Comparison of ENCODE assay signal across 9 cellular contexts in the genomic region with DNA sequence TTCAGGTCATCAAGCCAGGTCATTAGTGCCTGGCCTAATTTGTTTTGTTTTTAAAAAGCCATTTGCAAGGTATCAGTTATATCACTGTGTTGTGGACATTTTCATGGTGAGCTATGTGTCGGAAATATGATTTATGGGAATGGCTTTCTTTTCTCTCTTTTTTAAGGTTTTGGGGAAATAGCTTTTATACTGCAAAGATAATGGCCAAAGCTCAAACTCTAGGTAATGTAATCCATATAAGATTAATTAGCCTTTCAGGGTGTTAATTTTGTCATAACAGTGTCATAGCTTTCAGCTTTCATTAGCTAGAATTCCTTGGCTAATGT. TPM values are rescaled to one million over a fixed set of nuclear protein-coding genes. Genes with fewer than 3 reads are reported as not detected.
DNase-seq lines count a peak whose midpoint lies in the region; ATAC-seq, FAIRE-seq and TF ChIP-seq lines count a peak whose summit lies in the region.
"Had no signal": no experiment of that assay in that cellular context is flagged by ENCODE, and none has a peak within 500 bp of the region (broad histone marks: within the 10 kb centered on the region; RNA-seq: fewer than 3 reads in every experiment).

No MANE protein-coding gene starts in this region.

- TF ChIP-seq EP300 in K562 (IDR thresholded peaks at IDR 0.05; ENCODE audit: low read length), result no peak

- ATAC-seq in K562, result no peak
- no peak for ATAC-seq in upper lobe of right lung
- no peak for ATAC-seq in HG03097 (IDR thresholded peaks at IDR 0.05; ENCODE audit: low FRiP score, unreplicated experiment)

- peak overlapping the region; percentile 90 for H2AFZ ChIP-seq in K562 (ENCODE audit: low read depth, low read length)

- no peak for TF ChIP-seq RAD21 in K562 (CRISPR knock-in tag; conservative IDR thresholded peaks at IDR 0.05 in 1 of 2, IDR thresholded peaks at IDR 0.05 in 1 of 2)

- no peaks in the 10 kb centered on the region for H3K9me1 ChIP-seq in K562 (ENCODE audit: control insufficient read depth, insufficient read depth, low read length)

- peak overlapping the region; percentile 97 for H3K4me3 Mint-ChIP-seq in activated naive CD4-positive, alpha-beta T cell treated with anti-CD3 and anti-CD28 coated beads, Interleukin-2, amount 50 U/mL, for 24 hours

- H3K9me3 ChIP-seq in K562 (replicated peaks; ENCODE audit: control insufficient read depth, insufficient read depth, low read depth, low read length) (no peaks in the 10 kb centered on the region), mucosa of stomach (ENCODE audit: control insufficient read depth, low read length) (no peaks in the 10 kb centered on the region), upper lobe of right lung (no peaks in the 10 kb centered on the region)

- H3K4me3 ChIP-seq in K562, result no peak overlapping the region
- peak overlapping the region; percentile 47 for H3K4me3 ChIP-seq in mucosa of stomach (ENCODE audit: low read length)
- peak overlapping the region; percentile 43 for H3K4me3 ChIP-seq in upper lobe of right lung

- intact Hi-C loops in K562 (cut with micrococcal nuclease) (loop anchor here (2.0 kb wide), 1 partner anchor 24 kb away; no protein-coding TSS in a partner anchor), upper lobe of right lung (cut with DNase I) (loop anchor here (5.0 kb wide), 1 partner anchor 46 kb away; a partner anchor contains a TSS)

- peaks cover 1% of the 10 kb centered on the region for H3K36me3 Mint-ChIP-seq in activated naive CD4-positive, alpha-beta T cell treated with anti-CD3 and anti-CD28 coated beads, Interleukin-2, amount 50 U/mL, for 24 hours

- H3K79me2 ChIP-seq in K562 (ENCODE audit: control insufficient read depth, insufficient read depth, low read length), result no peaks in the 10 kb centered on the region

- in situ Hi-C loops in K562 (cut with MboI), result loop anchor here (10.0 kb wide), 1 partner anchor 408 kb away; no protein-coding TSS in a partner anchor

- H4K20me1 ChIP-seq in K562 (replicated peaks; ENCODE audit: control insufficient read depth, insufficient read depth, low read length), result no peaks in the 10 kb centered on the region

- H3K9me3 Mint-ChIP-seq in activated naive CD4-positive, alpha-beta T cell treated with anti-CD3 and anti-CD28 coated beads, Interleukin-2, amount 50 U/mL, for 24 hours, result no peaks in the 10 kb centered on the region

- CTCF ChIA-PET in K562 (lab: Yijun Ruan, JAX; ENCODE audit: low intra/inter-chr PET ratio), result no interaction called here

- no peak for DNase-seq in activated naive CD4-positive, alpha-beta T cell treated with anti-CD3 and anti-CD28 coated beads, Interleukin-2, amount 50 U/mL, for 16 hours
- DNase-seq in K562 (ENCODE audit: extremely low read depth in 1 of 4, low spot score in 3 of 4) (no peak), upper lobe of right lung (no peak), germinal center (ENCODE audit: low spot score) (no peak), SW 1271 (lab: John Stamatoyannopoulos, UW) (no peak)
- DNase-seq: GOT3 had no signal

- POLR2A ChIA-PET in K562 (lab: Yijun Ruan, JAX), result interaction anchor here (0.7 to 6.0 kb wide), 14 partner anchors 8 to 219 kb away, joined by 3 to 74 read pairs (median 5); a partner anchor contains a TSS

- H3K27me3 ChIP-seq in K562 (ENCODE audit: control insufficient read depth in 2 of 2, insufficient read depth in 2 of 2, low read length in 2 of 2), result no peaks in the 10 kb centered on the region
- no peaks in the 10 kb centered on the region for H3K27me3 ChIP-seq in mucosa of stomach (ENCODE audit: control insufficient read depth, insufficient read depth, low read length)
- no peaks in the 10 kb centered on the region for H3K27me3 ChIP-seq in upper lobe of right lung

- peaks cover 37 to 62% of the 10 kb centered on the region in 2 experiments for H3K4me1 ChIP-seq in K562 (replicated peaks in 1 of 2; ENCODE audit: control insufficient read depth in 2 of 2, insufficient read depth in 2 of 2, low read length in 2 of 2)
- H3K4me1 ChIP-seq in mucosa of stomach (ENCODE audit: control insufficient read depth, insufficient read depth, low read length), result peaks cover 29% of the 10 kb centered on the region
- peaks cover 58% of the 10 kb centered on the region for H3K4me1 ChIP-seq in upper lobe of right lung

- H3K27ac ChIP-seq in K562 (ENCODE audit: extremely low read depth, low read depth, low read length) (peak overlapping the region; percentile 95), upper lobe of right lung (peak overlapping the region; percentile 93)

- peak overlapping the region; percentile 77 for H3K4me2 ChIP-seq in K562 (ENCODE audit: insufficient read depth, low read length)

- FAIRE-seq in K562 (lab: Jason Lieb, UNC), result no peak

- no TSS peak for BruUV-seq in K562 (replicated peaks; lab: Mats Ljungman, UMichigan)

- H3K9ac ChIP-seq in K562 (ENCODE audit: insufficient read depth in 1 of 2, low read depth in 2 of 2, low read length in 2 of 2) (peak overlapping the region in 1 of 2 experiments; percentile 78; a peak in 3 of 4 replicates), mucosa of stomach (ENCODE audit: low read length) (peak overlapping the region; percentile 78)

- WGBS in K562 (ENCODE audit: insufficient coverage, low coverage, missing lambda C conversion rate), result 46% methylated on average over 1 of the region's 1 CpG

- H3K36me3 ChIP-seq in K562 (ENCODE audit: control insufficient read depth, insufficient read depth, low read length) (no peaks in the 10 kb centered on the region), mucosa of stomach (ENCODE audit: control insufficient read depth, insufficient read depth, low read length) (no peaks in the 10 kb centered on the region), upper lobe of right lung (no peaks in the 10 kb centered on the region)

- H3K4me1 Mint-ChIP-seq in activated naive CD4-positive, alpha-beta T cell treated with anti-CD3 and anti-CD28 coated beads, Interleukin-2, amount 50 U/mL, for 24 hours, result peaks cover 81% of the 10 kb centered on the region

- no peak for TF ChIP-seq POLR2A in K562 (conservative IDR thresholded peaks at IDR 0.05)

- no peaks in the 10 kb centered on the region for H3K27me3 Mint-ChIP-seq in activated naive CD4-positive, alpha-beta T cell treated with anti-CD3 and anti-CD28 coated beads, Interleukin-2, amount 50 U/mL, for 24 hours

- peak overlapping the region; percentile 100 for H3K27ac Mint-ChIP-seq in activated naive CD4-positive, alpha-beta T cell treated with anti-CD3 and anti-CD28 coated beads, Interleukin-2, amount 50 U/mL, for 24 hours

- TF ChIP-seq CTCF in K562 (IDR thresholded peaks at IDR 0.05 in 2 of 3, conservative IDR thresholded peaks at IDR 0.05 in 1 of 3; ENCODE audit: insufficient read depth in 2 of 3, low read depth in 1 of 3, low read length in 3 of 3) (no peak), upper lobe of right lung (IDR thresholded peaks at IDR 0.05) (no peak)

TF ChIP-seq in K562, 482 proteins besides CTCF, POLR2A, EP300 and RAD21 (continues in another document):
- TF ChIP-seq, protein P1, sequence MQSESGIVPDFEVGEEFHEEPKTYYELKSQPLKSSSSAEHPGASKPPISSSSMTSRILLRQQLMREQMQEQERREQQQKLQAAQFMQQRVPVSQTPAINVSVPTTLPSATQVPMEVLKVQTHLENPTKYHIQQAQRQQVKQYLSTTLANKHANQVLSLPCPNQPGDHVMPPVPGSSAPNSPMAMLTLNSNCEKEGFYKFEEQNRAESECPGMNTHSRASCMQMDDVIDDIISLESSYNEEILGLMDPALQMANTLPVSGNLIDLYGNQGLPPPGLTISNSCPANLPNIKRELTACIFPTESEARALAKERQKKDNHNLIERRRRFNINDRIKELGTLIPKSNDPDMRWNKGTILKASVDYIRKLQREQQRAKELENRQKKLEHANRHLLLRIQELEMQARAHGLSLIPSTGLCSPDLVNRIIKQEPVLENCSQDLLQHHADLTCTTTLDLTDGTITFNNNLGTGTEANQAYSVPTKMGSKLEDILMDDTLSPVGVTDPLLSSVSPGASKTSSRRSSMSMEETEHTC (IDR thresholded peaks at IDR 0.05), result no peak

RNA-seq across cellular contexts. Expression of a gene that starts 45.8 kb away (rescaled TPM):
- 30.2 and 53.7 TPM in 2 replicates for total RNA-seq in K562 (2011; cell fraction: chromatin; rRNA removed; ENCODE audit: low replicate concordance)
- 60.7 and 63.0 TPM in 2 replicates for total RNA-seq in K562 (2011; cell fraction: nucleolus; rRNA removed)
- total RNA-seq in K562 (2011; cell fraction: nucleoplasm; rRNA removed), result 58.0 and 69.2 TPM in 2 replicates
- total RNA-seq in K562 (2014; rRNA removed) (78.1 and 99.4 TPM in 2 replicates), K562 (2014; rRNA removed; fragmentation: Illumina TruSeq; extraction: Trizol) (58.9 and 61.9 TPM in 2 replicates), K562 (2015; rRNA removed; fragmentation: Illumina TruSeq; extraction: Trizol) (72.5 and 76.0 TPM in 2 replicates), K562 (2021) (407 and 420 TPM in 2 replicates), upper lobe of right lung (337 TPM)
- polyA plus RNA-seq in K562 (2011; rRNA removed) (122 and 123 TPM in 2 replicates), K562 (2014; fragmentation: Illumina TruSeq; extraction: Trizol) (347 and 391 TPM in 2 replicates), K562 (2014; fragmentation: Nextera tagmentation; extraction: Ambion mirVana) (10 to 100 TPM; 19.2 to 23.9 TPM), K562 (2014; rRNA removed) (212 and 227 TPM in 2 replicates)
- polyA plus RNA-seq in K562 (2011; cell fraction: cytosol; rRNA removed), result 131 and 249 TPM in 2 replicates
- 78.5 and 114 TPM in 2 replicates for polyA plus RNA-seq in K562 (2011; cell fraction: nucleus; rRNA removed)
- 431 TPM in 2 replicates for polyA plus RNA-seq in K562 (2012)
- polyA minus RNA-seq in K562 (2011; rRNA and poly(A)+ RNA removed), result 55.6 and 69.8 TPM in 2 replicates
- 92.3 and 95.3 TPM in 2 replicates for polyA minus RNA-seq in K562 (2011; cell fraction: cytosol; rRNA and poly(A)+ RNA removed)
- 36.1 and 36.7 TPM in 2 replicates for polyA minus RNA-seq in K562 (2011; cell fraction: nucleus; rRNA and poly(A)+ RNA removed)

RNA-seq across cellular contexts. Expression of a gene that starts 57.7 kb away (rescaled TPM):
- total RNA-seq in K562 (2011; cell fraction: chromatin; rRNA removed; ENCODE audit: low replicate concordance), result 50.0 and 60.5 TPM in 2 replicates
- total RNA-seq in K562 (2011; cell fraction: nucleolus; rRNA removed), result 36.7 and 37.4 TPM in 2 replicates
- total RNA-seq in K562 (2011; cell fraction: nucleoplasm; rRNA removed), result 43.0 and 56.3 TPM in 2 replicates
- total RNA-seq in K562 (2014; rRNA removed) (9.4 and 10.9 TPM in 2 replicates), K562 (2014; rRNA removed; fragmentation: Illumina TruSeq; extraction: Trizol) (7.1 and 7.7 TPM in 2 replicates), K562 (2015; rRNA removed; fragmentation: Illumina TruSeq; extraction: Trizol) (6.7 and 7.5 TPM in 2 replicates), K562 (2021) (7.3 and 9.6 TPM in 2 replicates), upper lobe of right lung (9.6 TPM)
- polyA plus RNA-seq in K562 (2011; rRNA removed) (5.9 and 7.7 TPM in 2 replicates), K562 (2014; fragmentation: Illumina TruSeq; extraction: Trizol) (5.8 and 7.1 TPM in 2 replicates), K562 (2014; fragmentation: Nextera tagmentation; extraction: Ambion mirVana) (1 to 10 TPM; 4.6 to 4.9 TPM), K562 (2014; rRNA removed) (5.6 and 8.4 TPM in 2 replicates)
- polyA plus RNA-seq in K562 (2011; cell fraction: cytosol; rRNA removed), result 2.8 and 4.8 TPM in 2 replicates
- 10.2 and 15.6 TPM in 2 replicates for polyA plus RNA-seq in K562 (2011; cell fraction: nucleus; rRNA removed)
- 4.8 and 5.4 TPM in 2 replicates for polyA plus RNA-seq in K562 (2012)
- 20.2 and 25.2 TPM in 2 replicates for polyA minus RNA-seq in K562 (2011; rRNA and poly(A)+ RNA removed)
- polyA minus RNA-seq in K562 (2011; cell fraction: cytosol; rRNA and poly(A)+ RNA removed), result 5.1 and 7.4 TPM in 2 replicates
- 16.3 and 20.2 TPM in 2 replicates for polyA minus RNA-seq in K562 (2011; cell fraction: nucleus; rRNA and poly(A)+ RNA removed)
